In genomic region chr1:11805454-11806306, GRCh38 we compare ENCODE assay signal across 1 cellular context.
A peak's percentile ranks its signal among the peaks of the same experiment; 100 is the strongest.
TF ChIP-seq lines count a peak whose summit lies in the region.

Gene CLCN6, plus strand, starts transcription at chr1:11806191. Its CDS starts 72 bp downstream, at chr1:11806263.
Gene MTHFR, minus strand, starts transcription at chr1:11805964. Its CDS starts 2,848 bp downstream, at chr1:11803116.

TF ChIP-seq in HepG2, 621 proteins besides CTCF, POLR2A, EP300 and RAD21 (continued from another document):
- TF ChIP-seq, protein P1, sequence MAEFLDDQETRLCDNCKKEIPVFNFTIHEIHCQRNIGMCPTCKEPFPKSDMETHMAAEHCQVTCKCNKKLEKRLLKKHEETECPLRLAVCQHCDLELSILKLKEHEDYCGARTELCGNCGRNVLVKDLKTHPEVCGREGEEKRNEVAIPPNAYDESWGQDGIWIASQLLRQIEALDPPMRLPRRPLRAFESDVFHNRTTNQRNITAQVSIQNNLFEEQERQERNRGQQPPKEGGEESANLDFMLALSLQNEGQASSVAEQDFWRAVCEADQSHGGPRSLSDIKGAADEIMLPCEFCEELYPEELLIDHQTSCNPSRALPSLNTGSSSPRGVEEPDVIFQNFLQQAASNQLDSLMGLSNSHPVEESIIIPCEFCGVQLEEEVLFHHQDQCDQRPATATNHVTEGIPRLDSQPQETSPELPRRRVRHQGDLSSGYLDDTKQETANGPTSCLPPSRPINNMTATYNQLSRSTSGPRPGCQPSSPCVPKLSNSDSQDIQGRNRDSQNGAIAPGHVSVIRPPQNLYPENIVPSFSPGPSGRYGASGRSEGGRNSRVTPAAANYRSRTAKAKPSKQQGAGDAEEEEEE (CRISPR knock-in tag; IDR thresholded peaks at IDR 0.05; ENCODE audit: borderline replicate concordance) = no peak; the same call in 1 of the 2 replicates
- peak; percentile 63; the same call in 1 of the 2 replicates for TF ChIP-seq ZNF556 (CRISPR knock-in tag; IDR thresholded peaks at IDR 0.05; ENCODE audit: borderline replicate concordance)
- peak; percentile 67; the same call in 1 of the 2 replicates for TF ChIP-seq CCDC6 (CRISPR knock-in tag; IDR thresholded peaks at IDR 0.05)
- TF ChIP-seq, protein P2, sequence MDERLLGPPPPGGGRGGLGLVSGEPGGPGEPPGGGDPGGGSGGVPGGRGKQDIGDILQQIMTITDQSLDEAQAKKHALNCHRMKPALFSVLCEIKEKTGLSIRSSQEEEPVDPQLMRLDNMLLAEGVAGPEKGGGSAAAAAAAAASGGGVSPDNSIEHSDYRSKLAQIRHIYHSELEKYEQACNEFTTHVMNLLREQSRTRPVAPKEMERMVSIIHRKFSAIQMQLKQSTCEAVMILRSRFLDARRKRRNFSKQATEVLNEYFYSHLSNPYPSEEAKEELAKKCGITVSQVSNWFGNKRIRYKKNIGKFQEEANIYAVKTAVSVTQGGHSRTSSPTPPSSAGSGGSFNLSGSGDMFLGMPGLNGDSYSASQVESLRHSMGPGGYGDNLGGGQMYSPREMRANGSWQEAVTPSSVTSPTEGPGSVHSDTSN (CRISPR knock-in tag; IDR thresholded peaks at IDR 0.05) = peak; percentile 54; the same call in 1 of the 2 replicates
- TF ChIP-seq, protein P3, sequence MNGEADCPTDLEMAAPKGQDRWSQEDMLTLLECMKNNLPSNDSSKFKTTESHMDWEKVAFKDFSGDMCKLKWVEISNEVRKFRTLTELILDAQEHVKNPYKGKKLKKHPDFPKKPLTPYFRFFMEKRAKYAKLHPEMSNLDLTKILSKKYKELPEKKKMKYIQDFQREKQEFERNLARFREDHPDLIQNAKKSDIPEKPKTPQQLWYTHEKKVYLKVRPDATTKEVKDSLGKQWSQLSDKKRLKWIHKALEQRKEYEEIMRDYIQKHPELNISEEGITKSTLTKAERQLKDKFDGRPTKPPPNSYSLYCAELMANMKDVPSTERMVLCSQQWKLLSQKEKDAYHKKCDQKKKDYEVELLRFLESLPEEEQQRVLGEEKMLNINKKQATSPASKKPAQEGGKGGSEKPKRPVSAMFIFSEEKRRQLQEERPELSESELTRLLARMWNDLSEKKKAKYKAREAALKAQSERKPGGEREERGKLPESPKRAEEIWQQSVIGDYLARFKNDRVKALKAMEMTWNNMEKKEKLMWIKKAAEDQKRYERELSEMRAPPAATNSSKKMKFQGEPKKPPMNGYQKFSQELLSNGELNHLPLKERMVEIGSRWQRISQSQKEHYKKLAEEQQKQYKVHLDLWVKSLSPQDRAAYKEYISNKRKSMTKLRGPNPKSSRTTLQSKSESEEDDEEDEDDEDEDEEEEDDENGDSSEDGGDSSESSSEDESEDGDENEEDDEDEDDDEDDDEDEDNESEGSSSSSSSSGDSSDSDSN (CRISPR knock-in tag; IDR thresholded peaks at IDR 0.05) = peak; percentile 94
- TF ChIP-seq HES4 (CRISPR knock-in tag; IDR thresholded peaks at IDR 0.05; ENCODE audit: borderline replicate concordance) = peak; percentile 70
- TF ChIP-seq MIER2 (CRISPR knock-in tag; IDR thresholded peaks at IDR 0.05) = no peak
- TF ChIP-seq, protein P4, sequence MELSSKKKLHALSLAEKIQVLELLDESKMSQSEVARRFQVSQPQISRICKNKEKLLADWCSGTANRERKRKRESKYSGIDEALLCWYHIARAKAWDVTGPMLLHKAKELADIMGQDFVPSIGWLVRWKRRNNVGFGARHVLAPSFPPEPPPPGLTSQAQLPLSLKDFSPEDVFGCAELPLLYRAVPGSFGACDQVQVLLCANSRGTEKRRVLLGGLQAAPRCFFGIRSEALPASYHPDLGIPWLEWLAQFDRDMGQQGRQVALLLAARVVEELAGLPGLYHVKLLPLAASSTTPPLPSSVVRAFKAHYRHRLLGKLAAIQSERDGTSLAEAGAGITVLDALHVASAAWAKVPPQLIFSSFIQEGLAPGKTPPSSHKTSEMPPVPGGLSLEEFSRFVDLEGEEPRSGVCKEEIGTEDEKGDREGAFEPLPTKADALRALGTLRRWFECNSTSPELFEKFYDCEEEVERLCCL (CRISPR knock-in tag; IDR thresholded peaks at IDR 0.05; ENCODE audit: borderline replicate concordance) = no peak
- TF ChIP-seq ZHX2 (IDR thresholded peaks at IDR 0.05; ENCODE audit: low read depth) = peak; percentile 64; the same call in 1 of the 2 replicates
- no peak for TF ChIP-seq ZHX2 (CRISPR knock-in tag; IDR thresholded peaks at IDR 0.05; ENCODE audit: borderline replicate concordance)
- peak; percentile 91; the same call in 1 of the 2 replicates for TF ChIP-seq MAF1 (CRISPR knock-in tag; IDR thresholded peaks at IDR 0.05; ENCODE audit: borderline replicate concordance)
- TF ChIP-seq MEIS2 (CRISPR knock-in tag; IDR thresholded peaks at IDR 0.05) = peak; percentile 56
- no peak for TF ChIP-seq MATR3 (CRISPR knock-in tag; IDR thresholded peaks at IDR 0.05)
- 0 out of 2 replicates have a peak, but pooled peaks have one; percentile 55 for TF ChIP-seq FOXP4 (CRISPR knock-in tag; IDR thresholded peaks at IDR 0.05)
- TF ChIP-seq MTERF4 (CRISPR knock-in tag; IDR thresholded peaks at IDR 0.05) = peak; percentile 61; the same call in 1 of the 2 replicates
- TF ChIP-seq ZNF564 (CRISPR knock-in tag; IDR thresholded peaks at IDR 0.05) = peak; percentile 80
- no peak for TF ChIP-seq SOX6 (IDR thresholded peaks at IDR 0.05)
- peak; percentile 64; the same call in 1 of the 2 replicates for TF ChIP-seq SOX6 (CRISPR knock-in tag; IDR thresholded peaks at IDR 0.05)
